In genomic region chr3:179436517-179436916, GRCh38 we compare ENCODE assay signal across 20 cellular contexts. TPM values are rescaled to one million over a fixed set of nuclear protein-coding genes. Genes with fewer than 3 reads are reported as not detected.
DNase-seq lines count a peak whose midpoint lies in the region; ATAC-seq, FAIRE-seq and TF ChIP-seq lines count a peak whose summit lies in the region.
"Had no signal": no experiment of that assay in that cellular context is flagged by ENCODE, and none has a peak within 500 bp of the region (broad histone marks: within the 10 kb centered on the region; RNA-seq: fewer than 3 reads in every experiment).

No MANE protein-coding gene starts in this region.

- dilution Hi-C loops in endothelial cell of umbilical vein (cut with MboI; ENCODE audit: extremely low pct_ligation_motif_present, low sequenced_read_pairs) = no loop called here

- CTCF ChIA-PET in endothelial cell of umbilical vein (lab: Charles Lee) = interaction anchor here (1.9 to 4.4 kb wide), 2 partner anchors 9 to 125 kb away, joined by 8 to 17 read pairs; partner anchors contain the start of gene ACTL6A

- H3K9me3 ChIP-seq in SK-N-MC (ENCODE audit: low read depth, low read length) (no peaks in the 10 kb centered on the region), endothelial cell of umbilical vein (replicated peaks; ENCODE audit: control insufficient read depth, insufficient read depth, low read length) (no peaks in the 10 kb centered on the region), upper lobe of right lung (no peaks in the 10 kb centered on the region)

- peaks cover 95% of the 10 kb centered on the region for H3K79me2 ChIP-seq in endothelial cell of umbilical vein (ENCODE audit: control insufficient read depth, insufficient read depth, low read length)

- H4K20me1 ChIP-seq in endothelial cell of umbilical vein (replicated peaks; ENCODE audit: control insufficient read depth, extremely low read depth, insufficient read depth, low read length) = peaks cover 25% of the 10 kb centered on the region

- H3K4me3 ChIP-seq in SK-N-MC (no peak overlapping the region), endothelial cell of umbilical vein (replicated peaks in 1 of 3; ENCODE audit: insufficient read depth in 1 of 3, low read depth in 1 of 3, low read length in 3 of 3) (no peak overlapping the region), upper lobe of right lung (no peak overlapping the region)

- TF ChIP-seq POLR2A in endothelial cell of umbilical vein (IDR thresholded peaks at IDR 0.05; ENCODE audit: low read depth, low read length) = no peak

- DNase-seq in KBM-7 (peak; percentile 53), SK-N-MC (ENCODE audit: low read depth, low spot score) (no peak), endothelial cell of umbilical vein (ENCODE audit: low read depth, low spot score) (peak; percentile 44), upper lobe of right lung (no peak), NCI-H526 treated with DMSO at 0.1 percent for 48 hours (lab: John Stamatoyannopoulos, UW) (no peak)
- DNase-seq in stimulated activated effector memory CD8-positive, alpha-beta T cell treated with anti-CD3 and anti-CD28 coated beads, Interleukin-12 subunit alpha, Interleukin-12 subunit beta, amount 100 ng/mL, for 72 hours (ENCODE audit: low spot score in 2 of 2) = no peak
- DNase-seq: activated CD4-positive, alpha-beta T cell treated with anti-CD3 and anti-CD28 coated beads for 4 hours; activated naive CD4-positive, alpha-beta T cell treated with anti-CD3 and anti-CD28 coated beads for 36 hours; activated T-cell treated with anti-CD3 and anti-CD28 coated beads, Interleukin-2, amount 50 U/mL, for 48 hours; COR-L47; DMS79 treated with DMSO at 0.1 percent for 48 hours; head of caudate nucleus; HFFc6; NCI-H1417; NCI-H2107; NCI-H526; nephron progenitor cell; SHP77 had no signal

- H3K36me3 Mint-ChIP-seq in stimulated activated effector memory CD8-positive, alpha-beta T cell treated with anti-CD3 and anti-CD28 coated beads, Interleukin-12 subunit alpha, Interleukin-12 subunit beta, amount 100 ng/mL, for 72 hours = no peaks in the 10 kb centered on the region

- no peak overlapping the region for H2AFZ ChIP-seq in endothelial cell of umbilical vein (ENCODE audit: low read depth, low read length)

- no peak for FAIRE-seq in endothelial cell of umbilical vein (lab: Jason Lieb, UNC)

- no TSS peak for BruUV-seq in endothelial cell of umbilical vein (replicated peaks; lab: Mats Ljungman, UMichigan)

- H3K27ac ChIP-seq in SK-N-MC (peak overlapping the region; percentile 67; the same call in 1 of the 2 replicates), endothelial cell of umbilical vein (ENCODE audit: insufficient read depth, low read depth, low read length) (no peak overlapping the region), upper lobe of right lung (no peak overlapping the region)

- POLR2A ChIA-PET in endothelial cell of umbilical vein (lab: Charles Lee) = no interaction called here

- H3K9ac ChIP-seq in SK-N-MC (ENCODE audit: insufficient read length) (no peak overlapping the region), endothelial cell of umbilical vein (replicated peaks; ENCODE audit: extremely low read depth, insufficient read depth, low read length) (no peak overlapping the region)

- H3K4me3 Mint-ChIP-seq in stimulated activated effector memory CD8-positive, alpha-beta T cell treated with anti-CD3 and anti-CD28 coated beads, Interleukin-12 subunit alpha, Interleukin-12 subunit beta, amount 100 ng/mL, for 72 hours = no peak overlapping the region
- H3K4me3 Mint-ChIP-seq: activated naive CD4-positive, alpha-beta T cell treated with anti-CD3 and anti-CD28 coated beads for 36 hours; HFFc6; nephron progenitor cell had no signal

- intact Hi-C loops in endothelial cell of umbilical vein (cut with micrococcal nuclease) (no loop called here), upper lobe of right lung (cut with DNase I) (no loop called here)

- no peak overlapping the region for H3K27ac Mint-ChIP-seq in stimulated activated effector memory CD8-positive, alpha-beta T cell treated with anti-CD3 and anti-CD28 coated beads, Interleukin-12 subunit alpha, Interleukin-12 subunit beta, amount 100 ng/mL, for 72 hours
- H3K27ac Mint-ChIP-seq: activated naive CD4-positive, alpha-beta T cell treated with anti-CD3 and anti-CD28 coated beads for 36 hours; HFFc6; nephron progenitor cell had no signal

- H3K4me2 ChIP-seq in endothelial cell of umbilical vein (ENCODE audit: insufficient read depth, low read length) = peak overlapping the region; percentile 32

- no peaks in the 10 kb centered on the region for H3K36me3 ChIP-seq in SK-N-MC (ENCODE audit: insufficient read depth, low read length)
- H3K36me3 ChIP-seq in endothelial cell of umbilical vein (ENCODE audit: control insufficient read depth in 2 of 2, extremely low read depth in 1 of 2, insufficient read depth in 2 of 2, low read length in 2 of 2) = no peaks in the 10 kb centered on the region
- no peaks in the 10 kb centered on the region for H3K36me3 ChIP-seq in upper lobe of right lung

- in situ Hi-C loops in KBM-7 (cut with MboI; ENCODE audit: low pct_unique_long_range_greater_than_20kb, low sequenced_read_pairs) = no loop called here

- H3K27me3 ChIP-seq in endothelial cell of umbilical vein (ENCODE audit: control insufficient read depth in 2 of 2, insufficient read depth in 2 of 2, low read length in 2 of 2) (no peaks in the 10 kb centered on the region), upper lobe of right lung (no peaks in the 10 kb centered on the region)

- no peaks in the 10 kb centered on the region for H3K9me1 ChIP-seq in endothelial cell of umbilical vein (replicated peaks; ENCODE audit: control insufficient read depth, extremely low read depth, insufficient read depth, low read length)

- peaks cover 17% of the 10 kb centered on the region for H3K4me1 ChIP-seq in endothelial cell of umbilical vein (ENCODE audit: control insufficient read depth, extremely low read depth, insufficient read depth, low read length)
- H3K4me1 ChIP-seq in upper lobe of right lung = peaks cover 24% of the 10 kb centered on the region

- no peaks in the 10 kb centered on the region for H3K9me3 Mint-ChIP-seq in stimulated activated effector memory CD8-positive, alpha-beta T cell treated with anti-CD3 and anti-CD28 coated beads, Interleukin-12 subunit alpha, Interleukin-12 subunit beta, amount 100 ng/mL, for 72 hours
- H3K9me3 Mint-ChIP-seq: activated naive CD4-positive, alpha-beta T cell treated with anti-CD3 and anti-CD28 coated beads for 36 hours; HFFc6; nephron progenitor cell had no signal

- ATAC-seq in upper lobe of right lung (peak; percentile 50), HG03280 (IDR thresholded peaks at IDR 0.05; ENCODE audit: unreplicated experiment) (no peak)
- ATAC-seq in stimulated activated effector memory CD8-positive, alpha-beta T cell treated with anti-CD3 and anti-CD28 coated beads, Interleukin-12 subunit alpha, Interleukin-12 subunit beta, amount 100 ng/mL, for 72 hours = no peak
- ATAC-seq: left lobe of liver had no signal

- TF ChIP-seq CTCF in endothelial cell of umbilical vein (IDR thresholded peaks at IDR 0.05; ENCODE audit: extremely low read depth in 1 of 2, insufficient read depth in 1 of 2, low read depth in 1 of 2, low read length in 2 of 2) = no peak
- no peak for TF ChIP-seq CTCF in upper lobe of right lung (IDR thresholded peaks at IDR 0.05)

- no peaks in the 10 kb centered on the region for H3K4me1 Mint-ChIP-seq in stimulated activated effector memory CD8-positive, alpha-beta T cell treated with anti-CD3 and anti-CD28 coated beads, Interleukin-12 subunit alpha, Interleukin-12 subunit beta, amount 100 ng/mL, for 72 hours

TF ChIP-seq in endothelial cell of umbilical vein, 7 proteins besides CTCF, POLR2A, EP300 and RAD21:
- TF ChIP-seq MYC (IDR thresholded peaks at IDR 0.05; ENCODE audit: low read depth, low read length) (no peak), GATA2 (IDR thresholded peaks at IDR 0.05; ENCODE audit: insufficient read depth, insufficient read length, low read depth, low read length) (no peak), FOS (IDR thresholded peaks at IDR 0.05; ENCODE audit: borderline replicate concordance, insufficient read depth, low read length) (no peak), POLR2AphosphoS5 (IDR thresholded peaks at IDR 0.05; ENCODE audit: insufficient read depth, low read depth, low read length) (no peak), EZH2 (IDR thresholded peaks at IDR 0.05; ENCODE audit: borderline replicate concordance, low read depth, low read length, severe bottlenecking) (no peak), JUN (IDR thresholded peaks at IDR 0.05; ENCODE audit: borderline replicate concordance, insufficient read depth, insufficient read length, low read depth) (no peak)
- TF ChIP-seq, protein P1, sequence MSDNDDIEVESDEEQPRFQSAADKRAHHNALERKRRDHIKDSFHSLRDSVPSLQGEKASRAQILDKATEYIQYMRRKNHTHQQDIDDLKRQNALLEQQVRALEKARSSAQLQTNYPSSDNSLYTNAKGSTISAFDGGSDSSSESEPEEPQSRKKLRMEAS (IDR thresholded peaks at IDR 0.05; ENCODE audit: insufficient read depth, insufficient read length) = no peak

RNA-seq across cellular contexts. Expression of gene GNB4, which starts 14.8 kb away (rescaled TPM):
- total RNA-seq in endothelial cell of umbilical vein (61.9 and 62.6 TPM in 2 replicates), upper lobe of right lung (56.6 TPM)
- polyA plus RNA-seq in endothelial cell of umbilical vein = 22.2 and 30.3 TPM in 2 replicates
- 23.5 and 24.5 TPM in 2 replicates for polyA plus RNA-seq in endothelial cell of umbilical vein (2011; cell fraction: cytosol; rRNA removed)
- polyA plus RNA-seq in endothelial cell of umbilical vein (2011; cell fraction: nucleus; rRNA removed) = 26.2 and 28.2 TPM in 2 replicates
- polyA plus RNA-seq in endothelial cell of umbilical vein (2012) = 28.2 and 41.8 TPM in 2 replicates
- polyA minus RNA-seq in endothelial cell of umbilical vein = 134 TPM in 2 replicates
- 28.9 TPM for polyA minus RNA-seq in endothelial cell of umbilical vein (2011; cell fraction: cytosol; rRNA and poly(A)+ RNA removed)
- polyA minus RNA-seq in endothelial cell of umbilical vein (2011; cell fraction: nucleus; rRNA and poly(A)+ RNA removed) = 36.2 and 51.3 TPM in 2 replicates

Comparison
In these comparisons a context has a peak if more than half of its experiments do, and no peak if none do; other contexts are left out.
1. DNase-seq: peak in KBM-7 (single experiment) and endothelial cell of umbilical vein (single experiment); none in SK-N-MC (single experiment), upper lobe of right lung (single experiment), stimulated activated effector memory CD8-positive, alpha-beta T cell treated with anti-CD3 and anti-CD28 coated beads, Interleukin-12 subunit alpha, Interleukin-12 subunit beta, amount 100 ng/mL, for 72 hours (0 of 2) and NCI-H526 treated with DMSO at 0.1 percent for 48 hours (single experiment).